34 cellular contexts compared by ENCODE assay signal in the genomic region with DNA sequence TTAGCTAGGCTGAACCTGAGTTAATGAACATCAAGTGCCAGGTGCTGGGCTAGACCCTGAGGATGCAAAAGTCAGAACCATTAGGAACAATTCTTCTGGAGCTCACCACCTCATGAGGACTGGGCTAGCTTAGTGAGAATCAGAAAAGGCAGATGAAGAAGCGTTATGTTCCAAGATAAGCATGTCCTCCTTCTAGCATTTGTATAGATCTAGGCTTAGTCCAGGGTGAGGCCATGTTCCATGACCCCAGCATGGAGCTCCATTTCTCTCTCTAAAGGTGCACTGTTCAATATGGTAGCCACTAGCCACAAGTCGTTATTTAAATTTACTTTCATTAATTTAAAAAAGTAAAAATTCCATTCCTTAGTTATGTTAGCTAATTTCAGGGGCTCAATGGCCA.
DNase-seq lines count a peak whose midpoint lies in the region; ATAC-seq, FAIRE-seq and TF ChIP-seq lines count a peak whose summit lies in the region.
"Had no signal": no experiment of that assay in that cellular context is flagged by ENCODE, and none has a peak within 500 bp of the region (broad histone marks: within the 10 kb centered on the region; RNA-seq: fewer than 3 reads in every experiment).

No MANE protein-coding gene starts in this region.

- H3K4me3 ChIP-seq in CD8-positive, alpha-beta memory T cell (ENCODE audit: low read length): no peak overlapping the region
- H3K4me3 ChIP-seq in K562 (no peak overlapping the region), endodermal cell (ENCODE audit: low read length) (no peak overlapping the region), sigmoid colon (no peak overlapping the region)
- H3K4me3 ChIP-seq: A549; BLaER1; BLaER1 treated with 17β-estradiol and CSF1 and Interleukin-3, amounts not matched to agents 10 nM and 100 nM had no signal

- H3K4me3 Mint-ChIP-seq in CD8-positive, alpha-beta memory T cell: no peak overlapping the region
- no peak overlapping the region for H3K4me3 Mint-ChIP-seq in endodermal cell
- H3K4me3 Mint-ChIP-seq: B cell; CD14-positive monocyte; CD4-positive, alpha-beta memory T cell; CD4-positive, alpha-beta T cell; CD4-positive, CD25-positive, alpha-beta regulatory T cell; CD8-positive, alpha-beta T cell had no signal

- intact Hi-C loops in K562 (cut with micrococcal nuclease) (loop anchor here (2.0 kb wide), 2 partner anchors 15 kb away; no protein-coding TSS in a partner anchor), sigmoid colon (cut with DNase I) (no loop called here)

- H3K79me2 ChIP-seq in K562 (ENCODE audit: control insufficient read depth, insufficient read depth, low read length): no peaks in the 10 kb centered on the region

- no peaks in the 10 kb centered on the region for H3K4me1 Mint-ChIP-seq in CD8-positive, alpha-beta memory T cell
- peaks cover 16% of the 10 kb centered on the region for H3K4me1 Mint-ChIP-seq in endodermal cell
- H3K4me1 Mint-ChIP-seq: B cell; CD14-positive monocyte; CD4-positive, alpha-beta memory T cell; CD4-positive, CD25-positive, alpha-beta regulatory T cell had no signal

- POLR2A ChIA-PET in CD8-positive, alpha-beta memory T cell (lab: Charles Lee): no interaction called here
- POLR2A ChIA-PET in K562 (lab: Yijun Ruan, JAX): interaction anchor here (1.0 to 1.8 kb wide), 4 partner anchors 9 to 18 kb away, joined by 3 to 5 read pairs (median 4); no protein-coding TSS in a partner anchor

- TF ChIP-seq EP300 in K562 (IDR thresholded peaks at IDR 0.05; ENCODE audit: low read length) (no peak), sigmoid colon (IDR thresholded peaks at IDR 0.05) (no peak)

- in situ Hi-C loops in K562 (cut with MboI): no loop called here

- H3K36me3 ChIP-seq in CD8-positive, alpha-beta memory T cell (ENCODE audit: insufficient read depth, low read length): no peaks in the 10 kb centered on the region
- H3K36me3 ChIP-seq in K562 (ENCODE audit: control insufficient read depth, insufficient read depth, low read length): no peaks in the 10 kb centered on the region
- H3K36me3 ChIP-seq in endodermal cell (ENCODE audit: control insufficient read depth, insufficient read depth, low read length): no peaks in the 10 kb centered on the region
- H3K36me3 ChIP-seq in sigmoid colon: no peaks in the 10 kb centered on the region
- H3K36me3 ChIP-seq: BE2C; BLaER1; BLaER1 treated with 17β-estradiol and CSF1 and Interleukin-3, amounts not matched to agents 10 nM and 100 nM had no signal

- no peaks in the 10 kb centered on the region for H3K9me1 ChIP-seq in K562 (ENCODE audit: control insufficient read depth, insufficient read depth, low read length)

- no peak for FAIRE-seq in K562 (lab: Jason Lieb, UNC)
- FAIRE-seq: A204.1, A549, D721Med had no signal

- H3K27me3 Mint-ChIP-seq in CD8-positive, alpha-beta memory T cell: peaks cover 7 to 8% of the 10 kb centered on the region in 2 donors
- H3K27me3 Mint-ChIP-seq in endodermal cell (ENCODE audit: insufficient read depth): no peaks in the 10 kb centered on the region

- no peak; the same call in 2 of the 3 replicates for ATAC-seq in K562
- no peak for ATAC-seq in GM21390 (IDR thresholded peaks at IDR 0.05; ENCODE audit: unreplicated experiment)
- ATAC-seq: A549; CD8-positive, alpha-beta T cell had no signal

- TF ChIP-seq CTCF in K562 (IDR thresholded peaks at IDR 0.05 in 2 of 3, conservative IDR thresholded peaks at IDR 0.05 in 1 of 3; ENCODE audit: insufficient read depth in 2 of 3, low read depth in 1 of 3, low read length in 3 of 3) (no peak), endodermal cell (conservative IDR thresholded peaks at IDR 0.05) (no peak), sigmoid colon (IDR thresholded peaks at IDR 0.05) (no peak)

- H3K27ac Mint-ChIP-seq in CD8-positive, alpha-beta memory T cell: peak overlapping the region in 1 of 8 donors; percentile 11
- no peak overlapping the region for H3K27ac Mint-ChIP-seq in endodermal cell
- H3K27ac Mint-ChIP-seq: B cell; CD14-positive monocyte; CD4-positive, alpha-beta memory T cell; CD4-positive, alpha-beta T cell; CD4-positive, CD25-positive, alpha-beta regulatory T cell; CD8-positive, alpha-beta T cell had no signal

- DNase-seq in CD8-positive, alpha-beta memory T cell: no peak
- no peak for DNase-seq in K562 (ENCODE audit: extremely low read depth in 1 of 4, low spot score in 3 of 4)
- peak; percentile 33 for DNase-seq in endodermal cell
- no peak for DNase-seq in middle frontal gyrus (ENCODE audit: extremely low spot score, low spot score)
- DNase-seq in sigmoid colon: no peak
- DNase-seq: 8988T; ACHN; AML-193; BE2C; C1 segment of cervical spinal cord; Caco-2; Calu3; CD4-positive, alpha-beta memory T cell; CD4-positive, alpha-beta T cell; CD4-positive, CD25-positive, alpha-beta regulatory T cell; CD8-positive, alpha-beta T cell; COR-L47; DMS 273 treated with DMSO at 0.1 percent for 48 hours; DMS153; DMS53; DMS79; DMS79 treated with DMSO at 0.1 percent for 48 hours; DND-41; EL had no signal

- no TSS peak for BruUV-seq in K562 (replicated peaks; lab: Mats Ljungman, UMichigan)

- no peaks in the 10 kb centered on the region for H3K9me3 ChIP-seq in CD8-positive, alpha-beta memory T cell (ENCODE audit: low read length)
- no peaks in the 10 kb centered on the region for H3K9me3 ChIP-seq in K562 (replicated peaks; ENCODE audit: control insufficient read depth, insufficient read depth, low read depth, low read length)
- H3K9me3 ChIP-seq in endodermal cell (ENCODE audit: control insufficient read depth, low read length): no peaks in the 10 kb centered on the region
- H3K9me3 ChIP-seq in sigmoid colon: no peaks in the 10 kb centered on the region
- H3K9me3 ChIP-seq: A549; BE2C; BLaER1; BLaER1 treated with 17β-estradiol and CSF1 and Interleukin-3, amounts not matched to agents 10 nM and 100 nM; Caco-2 had no signal

- no peaks in the 10 kb centered on the region for H4K20me1 ChIP-seq in K562 (replicated peaks; ENCODE audit: control insufficient read depth, insufficient read depth, low read length)
- H4K20me1 ChIP-seq: BLaER1; BLaER1 treated with 17β-estradiol and CSF1 and Interleukin-3, amounts not matched to agents 10 nM and 100 nM had no signal

- H3K27ac ChIP-seq in CD8-positive, alpha-beta memory T cell (ENCODE audit: low read depth, low read length): peak overlapping the region; percentile 43
- peak overlapping the region; percentile 57 for H3K27ac ChIP-seq in K562 (ENCODE audit: extremely low read depth, low read depth, low read length)
- H3K27ac ChIP-seq in endodermal cell (ENCODE audit: low read depth, low read length): no peak overlapping the region
- no peak overlapping the region for H3K27ac ChIP-seq in sigmoid colon
- H3K27ac ChIP-seq: 22Rv1; A549; BLaER1; BLaER1 treated with 17β-estradiol and CSF1 and Interleukin-3, amounts not matched to agents 10 nM and 100 nM; C4-2B had no signal

- H3K9me3 Mint-ChIP-seq in CD8-positive, alpha-beta memory T cell: no peaks in the 10 kb centered on the region
- H3K9me3 Mint-ChIP-seq in endodermal cell: no peaks in the 10 kb centered on the region
- H3K9me3 Mint-ChIP-seq: CD4-positive, alpha-beta memory T cell; CD4-positive, alpha-beta T cell; CD8-positive, alpha-beta T cell had no signal

- no peaks in the 10 kb centered on the region for H3K4me1 ChIP-seq in CD8-positive, alpha-beta memory T cell (ENCODE audit: insufficient read depth, low read length)
- H3K4me1 ChIP-seq in K562 (replicated peaks in 1 of 2; ENCODE audit: control insufficient read depth in 2 of 2, insufficient read depth in 2 of 2, low read length in 2 of 2): peaks cover 14 to 53% of the 10 kb centered on the region in 2 experiments; a peak in 4 of 5 replicates
- H3K4me1 ChIP-seq in endodermal cell (ENCODE audit: control insufficient read depth, insufficient read depth, low read length): peaks cover 3% of the 10 kb centered on the region
- H3K4me1 ChIP-seq in sigmoid colon: no peaks in the 10 kb centered on the region
- H3K4me1 ChIP-seq: A549; BLaER1; BLaER1 treated with 17β-estradiol and CSF1 and Interleukin-3, amounts not matched to agents 10 nM and 100 nM; Caco-2 had no signal

- TF ChIP-seq POLR2A in K562 (conservative IDR thresholded peaks at IDR 0.05) (no peak), sigmoid colon (IDR thresholded peaks at IDR 0.05) (no peak)

- H2AFZ ChIP-seq in K562 (ENCODE audit: low read depth, low read length): peak overlapping the region; percentile 66

- H3K27me3 ChIP-seq in CD8-positive, alpha-beta memory T cell (ENCODE audit: insufficient read depth, low read length, poor library complexity, severe bottlenecking): no peaks in the 10 kb centered on the region
- H3K27me3 ChIP-seq in K562 (ENCODE audit: control insufficient read depth in 2 of 2, insufficient read depth in 2 of 2, low read length in 2 of 2): no peaks in the 10 kb centered on the region
- H3K27me3 ChIP-seq in endodermal cell (ENCODE audit: control insufficient read depth, insufficient read depth, low read length, poor library complexity, severe bottlenecking): no peaks in the 10 kb centered on the region
- no peaks in the 10 kb centered on the region for H3K27me3 ChIP-seq in sigmoid colon
- H3K27me3 ChIP-seq: BE2C; BLaER1; BLaER1 treated with 17β-estradiol and CSF1 and Interleukin-3, amounts not matched to agents 10 nM and 100 nM had no signal

- H3K4me2 ChIP-seq in K562 (ENCODE audit: insufficient read depth, low read length): peak overlapping the region; percentile 48
- H3K4me2 ChIP-seq: A549; BLaER1; BLaER1 treated with 17β-estradiol and CSF1 and Interleukin-3, amounts not matched to agents 10 nM and 100 nM had no signal

- no peak overlapping the region for H3K9ac ChIP-seq in K562 (ENCODE audit: insufficient read depth in 1 of 2, low read depth in 2 of 2, low read length in 2 of 2)
- H3K9ac ChIP-seq in endodermal cell (ENCODE audit: extremely low read depth, low read length, poor library complexity, severe bottlenecking): no peak overlapping the region
- H3K9ac ChIP-seq: BLaER1; BLaER1 treated with 17β-estradiol and CSF1 and Interleukin-3, amounts not matched to agents 10 nM and 100 nM had no signal

- no peaks in the 10 kb centered on the region for H3K36me3 Mint-ChIP-seq in CD8-positive, alpha-beta memory T cell
- no peaks in the 10 kb centered on the region for H3K36me3 Mint-ChIP-seq in endodermal cell (ENCODE audit: low read depth)
- H3K36me3 Mint-ChIP-seq: CD14-positive monocyte; CD4-positive, alpha-beta memory T cell; CD4-positive, CD25-positive, alpha-beta regulatory T cell; CD8-positive, alpha-beta T cell had no signal

- CTCF ChIA-PET in CD8-positive, alpha-beta memory T cell (lab: Charles Lee): no interaction called here
- CTCF ChIA-PET in K562 (lab: Yijun Ruan, JAX; ENCODE audit: low intra/inter-chr PET ratio): no interaction called here

- 21% methylated on average over 2 of the region's 2 CpGs for WGBS in K562 (ENCODE audit: insufficient coverage, low coverage, missing lambda C conversion rate)
- 92 to 100% methylated on average over 1 to 2 of the region's 2 CpGs for WGBS in endodermal cell (ENCODE audit: insufficient coverage in 1 of 2, insufficient read length in 1 of 2), 2 experiments
- 88 to 89% methylated on average over 2 of the region's 2 CpGs for WGBS in sigmoid colon, 2 donors

- no peak for TF ChIP-seq RAD21 in K562 (CRISPR knock-in tag; conservative IDR thresholded peaks at IDR 0.05 in 1 of 2, IDR thresholded peaks at IDR 0.05 in 1 of 2)

TF ChIP-seq in K562, 482 proteins besides CTCF, POLR2A, EP300 and RAD21 (continues in another document):
- TF ChIP-seq ZNF436 (CRISPR knock-in tag; IDR thresholded peaks at IDR 0.05): no peak

Comparison
In these comparisons a context has a peak if more than half of its experiments do, and no peak if none do; other contexts are left out.
1. H3K27ac ChIP-seq: peak in CD8-positive, alpha-beta memory T cell (single experiment) and K562 (single experiment); none in endodermal cell (single experiment) and sigmoid colon (0 of 4).